8 cellular contexts compared by ENCODE assay signal in the genomic region with DNA sequence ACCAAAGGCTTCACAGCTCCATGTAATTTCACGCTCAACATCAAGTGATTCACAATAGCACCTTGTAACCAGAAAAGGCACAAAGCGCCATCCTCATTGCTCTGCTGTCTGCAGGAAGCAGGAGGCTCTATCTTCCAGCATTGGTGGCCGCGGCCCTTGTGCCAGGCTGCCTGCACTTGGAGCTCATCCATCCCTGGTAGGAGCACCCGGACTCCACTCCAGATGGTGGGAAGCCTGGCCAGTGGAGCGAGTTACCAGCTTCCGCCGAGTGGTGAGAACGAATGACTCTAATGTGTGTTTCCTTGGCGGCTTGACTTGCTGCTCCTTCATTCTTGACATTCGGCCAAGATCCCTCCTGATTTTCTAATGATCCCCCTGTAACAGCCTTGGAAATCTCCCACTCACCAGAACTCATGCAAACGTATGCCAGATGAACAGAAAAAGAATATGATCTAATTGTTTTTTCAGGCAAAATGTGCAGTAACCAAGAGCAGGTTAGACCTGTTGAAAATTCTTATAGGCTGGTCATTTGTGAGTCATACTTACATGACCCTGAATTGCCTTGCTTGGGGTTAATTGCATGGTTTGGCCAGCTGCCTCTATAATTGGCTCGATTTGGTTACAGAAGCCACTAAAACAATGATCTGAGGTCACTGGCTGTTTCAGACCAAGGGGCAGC.
DNase-seq lines count a peak whose midpoint lies in the region; ATAC-seq and TF ChIP-seq lines count a peak whose summit lies in the region.

No MANE protein-coding gene starts in this region.

- peak overlapping the region; percentile 25 for H3K27ac ChIP-seq in colonic mucosa
- no peak overlapping the region for H3K27ac ChIP-seq in neural progenitor cell
- H3K27ac ChIP-seq in esophagus muscularis mucosa (replicated peaks in 1 of 4), result peak overlapping the region in 1 of 4 donors; percentile 6

- H3F3A ChIP-seq in neural progenitor cell (ENCODE audit: low read depth), result no peaks in the 10 kb centered on the region

- no peak for TF ChIP-seq EP300 in esophagus muscularis mucosa (IDR thresholded peaks at IDR 0.05)

- intact Hi-C loops in Calu3 (cut with micrococcal nuclease; ENCODE audit: unreplicated experiment), result no loop called here
- intact Hi-C loops in colonic mucosa (cut with DNase I), result no loop called here
- intact Hi-C loops in esophagus muscularis mucosa (cut with DNase I), result no loop called here

- WGBS in esophagus muscularis mucosa, result 40% methylated on average over 13 of the region's 13 CpGs

- H3K4me1 Mint-ChIP-seq in Calu3 (ENCODE audit: low read depth, unreplicated experiment), result peaks cover 36% of the 10 kb centered on the region
- peaks cover 14% of the 10 kb centered on the region for H3K4me1 Mint-ChIP-seq in neural progenitor cell

- H3K36me3 Mint-ChIP-seq in Calu3 (ENCODE audit: insufficient read depth, unreplicated experiment) (peaks cover 6% of the 10 kb centered on the region), neural progenitor cell (no peaks in the 10 kb centered on the region)

- H3K27me3 Mint-ChIP-seq in Calu3 (ENCODE audit: unreplicated experiment) (peaks cover 10% of the 10 kb centered on the region), neural progenitor cell (ENCODE audit: insufficient read depth, low read depth) (peaks cover 8% of the 10 kb centered on the region)

- H3K9me3 Mint-ChIP-seq in Calu3 (ENCODE audit: low read depth, unreplicated experiment) (no peaks in the 10 kb centered on the region), neural progenitor cell (no peaks in the 10 kb centered on the region)

- H3K27ac Mint-ChIP-seq in Calu3 (ENCODE audit: unreplicated experiment) (peak overlapping the region; percentile 70), neural progenitor cell (no peak overlapping the region)

- H3K4me3 ChIP-seq in colonic mucosa (no peak overlapping the region), neural progenitor cell (no peak overlapping the region), esophagus muscularis mucosa (no peak overlapping the region)

- no peak for TF ChIP-seq POLR2A in esophagus muscularis mucosa (IDR thresholded peaks at IDR 0.05; ENCODE audit: low read depth)

- H3K4me3 Mint-ChIP-seq in Calu3 (ENCODE audit: low read depth, unreplicated experiment) (peak overlapping the region; percentile 72), neural progenitor cell (no peak overlapping the region)

- CTCF ChIA-PET in Calu3 (lab: Charles Lee), result no interaction called here

- no peaks in the 10 kb centered on the region for H4K20me1 ChIP-seq in neural progenitor cell (ENCODE audit: low read depth)

- no peaks in the 10 kb centered on the region for H3K36me3 ChIP-seq in colonic mucosa
- no peaks in the 10 kb centered on the region for H3K36me3 ChIP-seq in neural progenitor cell
- H3K36me3 ChIP-seq in esophagus muscularis mucosa, result no peaks in the 10 kb centered on the region

- DNase-seq in Calu3, result peak; percentile 51
- peak; percentile 13 for DNase-seq in NCI-H2227 (lab: John Stamatoyannopoulos, UW; ENCODE audit: unreplicated experiment)
- peak; percentile 47 for DNase-seq in colonic mucosa
- DNase-seq in neural progenitor cell (ENCODE audit: low spot score), result no peak
- DNase-seq in esophagus muscularis mucosa (ENCODE audit: extremely low spot score), result no peak
- no peak for DNase-seq in stimulated activated CD8-positive, alpha-beta memory T cell treated with anti-CD3 and anti-CD28 coated beads, Interleukin-4, amount 100 ng/mL, for 48 hours

- no peaks in the 10 kb centered on the region for H3K79me2 ChIP-seq in neural progenitor cell (ENCODE audit: low read depth)

- no peak for TF ChIP-seq CTCF in Calu3 (IDR thresholded peaks at IDR 0.05; ENCODE audit: unreplicated experiment)
- TF ChIP-seq CTCF in colonic mucosa (IDR thresholded peaks at IDR 0.05), result no peak
- TF ChIP-seq CTCF in neural progenitor cell (IDR thresholded peaks at IDR 0.05), result no peak
- no peak for TF ChIP-seq CTCF in esophagus muscularis mucosa (IDR thresholded peaks at IDR 0.05)

- ATAC-seq in HG03469 (IDR thresholded peaks at IDR 0.05; ENCODE audit: unreplicated experiment), result no peak
- no peak for ATAC-seq in HG02588 (IDR thresholded peaks at IDR 0.05; ENCODE audit: unreplicated experiment)

- no peaks in the 10 kb centered on the region for H3K27me3 ChIP-seq in colonic mucosa
- H3K27me3 ChIP-seq in neural progenitor cell, result no peaks in the 10 kb centered on the region
- no peaks in the 10 kb centered on the region for H3K27me3 ChIP-seq in esophagus muscularis mucosa

- H3K4me1 ChIP-seq in colonic mucosa (peaks cover 7% of the 10 kb centered on the region), neural progenitor cell (no peaks in the 10 kb centered on the region), esophagus muscularis mucosa (peaks cover 18 to 41% (median 37%) of the 10 kb centered on the region in 4 donors)

- no peaks in the 10 kb centered on the region for H3K9me3 ChIP-seq in colonic mucosa
- H3K9me3 ChIP-seq in neural progenitor cell (ENCODE audit: low read depth), result no peaks in the 10 kb centered on the region
- H3K9me3 ChIP-seq in esophagus muscularis mucosa, result no peaks in the 10 kb centered on the region

- H3K4me2 ChIP-seq in neural progenitor cell, result no peak overlapping the region

- peak overlapping the region; percentile 40 for H2AFZ ChIP-seq in neural progenitor cell (replicated peaks)

- BruUV-seq in Calu3 (replicated peaks; lab: Mats Ljungman, UMichigan), result no TSS peak

- H3K9ac ChIP-seq in colonic mucosa (ENCODE audit: low read depth in 2 of 2, low read length in 2 of 2) (no peak overlapping the region), neural progenitor cell (no peak overlapping the region)

Comparison
In these comparisons a context has a peak if more than half of its experiments do, and no peak if none do; other contexts are left out.
1. DNase-seq: peak in Calu3 (single experiment), NCI-H2227 (single experiment) and colonic mucosa (single experiment); none in neural progenitor cell (single experiment), esophagus muscularis mucosa (single experiment) and stimulated activated CD8-positive, alpha-beta memory T cell treated with anti-CD3 and anti-CD28 coated beads, Interleukin-4, amount 100 ng/mL, for 48 hours (single experiment).